ENCODE assay signal across 1 cellular context in the genomic region with DNA sequence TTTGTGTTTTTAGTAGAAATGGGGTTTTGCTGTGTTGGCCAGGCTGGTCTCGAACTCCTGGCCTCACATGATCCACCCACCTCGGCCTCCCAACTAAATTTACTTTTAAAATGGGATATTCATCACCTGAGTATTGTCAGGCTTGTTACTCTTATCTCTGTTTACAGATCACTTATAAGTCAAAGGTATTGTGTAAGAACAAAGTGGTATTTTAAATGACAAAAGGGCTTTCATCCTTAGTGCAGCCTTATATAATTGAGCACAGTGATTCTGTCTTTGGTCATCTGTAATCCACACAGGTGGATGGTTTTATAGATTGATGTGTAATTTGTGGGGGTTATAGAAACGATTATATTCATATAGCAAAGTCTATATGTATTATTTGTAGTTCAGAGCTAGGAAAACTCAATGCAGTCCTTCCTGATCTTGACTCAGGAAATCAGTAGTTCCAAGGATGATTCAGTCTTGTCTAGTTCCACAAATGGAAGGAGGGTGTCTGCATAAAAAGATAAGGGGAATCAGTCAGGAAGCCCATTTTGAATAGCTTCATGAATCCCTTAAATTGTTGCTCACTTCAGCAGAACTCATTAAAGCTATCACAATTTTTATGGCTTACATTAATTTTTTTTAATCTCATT.
A peak's percentile ranks its signal among the peaks of the same experiment; 100 is the strongest.
TF ChIP-seq lines count a peak whose summit lies in the region.

No MANE protein-coding gene starts in this region.

TF ChIP-seq in K562, 482 proteins besides CTCF, POLR2A, EP300 and RAD21 (continued from another document):
- TF ChIP-seq, protein P1, sequence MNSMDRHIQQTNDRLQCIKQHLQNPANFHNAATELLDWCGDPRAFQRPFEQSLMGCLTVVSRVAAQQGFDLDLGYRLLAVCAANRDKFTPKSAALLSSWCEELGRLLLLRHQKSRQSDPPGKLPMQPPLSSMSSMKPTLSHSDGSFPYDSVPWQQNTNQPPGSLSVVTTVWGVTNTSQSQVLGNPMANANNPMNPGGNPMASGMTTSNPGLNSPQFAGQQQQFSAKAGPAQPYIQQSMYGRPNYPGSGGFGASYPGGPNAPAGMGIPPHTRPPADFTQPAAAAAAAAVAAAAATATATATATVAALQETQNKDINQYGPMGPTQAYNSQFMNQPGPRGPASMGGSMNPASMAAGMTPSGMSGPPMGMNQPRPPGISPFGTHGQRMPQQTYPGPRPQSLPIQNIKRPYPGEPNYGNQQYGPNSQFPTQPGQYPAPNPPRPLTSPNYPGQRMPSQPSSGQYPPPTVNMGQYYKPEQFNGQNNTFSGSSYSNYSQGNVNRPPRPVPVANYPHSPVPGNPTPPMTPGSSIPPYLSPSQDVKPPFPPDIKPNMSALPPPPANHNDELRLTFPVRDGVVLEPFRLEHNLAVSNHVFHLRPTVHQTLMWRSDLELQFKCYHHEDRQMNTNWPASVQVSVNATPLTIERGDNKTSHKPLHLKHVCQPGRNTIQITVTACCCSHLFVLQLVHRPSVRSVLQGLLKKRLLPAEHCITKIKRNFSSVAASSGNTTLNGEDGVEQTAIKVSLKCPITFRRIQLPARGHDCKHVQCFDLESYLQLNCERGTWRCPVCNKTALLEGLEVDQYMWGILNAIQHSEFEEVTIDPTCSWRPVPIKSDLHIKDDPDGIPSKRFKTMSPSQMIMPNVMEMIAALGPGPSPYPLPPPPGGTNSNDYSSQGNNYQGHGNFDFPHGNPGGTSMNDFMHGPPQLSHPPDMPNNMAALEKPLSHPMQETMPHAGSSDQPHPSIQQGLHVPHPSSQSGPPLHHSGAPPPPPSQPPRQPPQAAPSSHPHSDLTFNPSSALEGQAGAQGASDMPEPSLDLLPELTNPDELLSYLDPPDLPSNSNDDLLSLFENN (IDR thresholded peaks at IDR 0.05; ENCODE audit: low read depth in 2 of 2, low read length in 2 of 2) = 0 out of 4 replicates have a peak, but pooled peaks of 1 of the 2 experiments have one; percentile 39
